ENCODE assay signal across 29 cellular contexts in the genomic region with DNA sequence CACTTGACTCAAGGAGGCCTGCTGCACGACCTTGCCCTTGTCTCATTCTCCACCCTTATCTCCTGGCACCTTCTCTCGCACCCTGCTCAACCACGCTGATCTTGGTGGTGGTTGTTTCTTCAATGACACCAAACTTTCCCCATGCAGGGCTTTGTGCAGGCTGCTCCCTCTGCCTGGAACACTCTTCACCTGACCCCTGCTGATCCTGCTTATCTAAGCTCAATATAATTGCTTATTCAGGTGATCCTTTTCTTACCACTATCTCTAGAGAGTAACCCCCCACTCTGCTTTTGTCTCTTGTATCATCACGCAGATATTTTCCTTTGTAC.
"Had no signal": no experiment of that assay in that cellular context is flagged by ENCODE, and none has a peak within 500 bp of the region (broad histone marks: within the 10 kb centered on the region; RNA-seq: fewer than 3 reads in every experiment).

No MANE protein-coding gene starts in this region.

- H3K27ac Mint-ChIP-seq: immature natural killer cell; memory B cell; mesothelial cell of epicardium; naive B cell; natural killer cell treated with Interleukin-12 subunit alpha and Interleukin-12 subunit beta and Interleukin-15 and Interleukin-18, amount 100 ng/mL, for 72 hours; stimulated activated naive B cell treated with anti-CD40 and anti-IgM and Interleukin-4, amounts not matched to agents 10 μg/mL and 1 μg/mL and 100 μg/mL, for 72 hours; stimulated activated naive CD8-positive, alpha-beta T cell treated with anti-CD3 and anti-CD28 coated beads, Interleukin-15, Interleukin-2, amounts not matched to agents 100 ng/mL and 50 ng/mL, for 24 hours had no signal

- H3K27ac ChIP-seq: dorsolateral prefrontal cortex, esophagus squamous epithelium, ovary, right lobe of liver, thoracic aorta, tibial nerve, upper lobe of left lung had no signal

- ATAC-seq: left lobe of liver; mucosa of descending colon; natural killer cell treated with Interleukin-12 subunit alpha and Interleukin-12 subunit beta and Interleukin-15 and Interleukin-18, amount 100 ng/mL, for 72 hours; right lobe of liver; stimulated activated naive B cell treated with anti-CD40 and anti-IgM and Interleukin-4, amounts not matched to agents 10 μg/mL and 1 μg/mL and 100 μg/mL, for 72 hours had no signal

- H3K4me1 Mint-ChIP-seq: immature natural killer cell; naive B cell; stimulated activated naive B cell treated with anti-CD40 and anti-IgM and Interleukin-4, amounts not matched to agents 10 μg/mL and 1 μg/mL and 100 μg/mL, for 72 hours had no signal

- H3K9me3 Mint-ChIP-seq: immature natural killer cell; memory B cell; mesothelial cell of epicardium; natural killer cell treated with Interleukin-12 subunit alpha and Interleukin-12 subunit beta and Interleukin-15 and Interleukin-18, amount 100 ng/mL, for 72 hours; neural crest cell; stimulated activated naive CD8-positive, alpha-beta T cell treated with anti-CD3 and anti-CD28 coated beads, Interleukin-15, Interleukin-2, amounts not matched to agents 100 ng/mL and 50 ng/mL, for 24 hours had no signal

- H3K4me3 ChIP-seq: dorsolateral prefrontal cortex, esophagus squamous epithelium, lung, mucosa of descending colon, ovary, right lobe of liver, thoracic aorta, tibial nerve, upper lobe of left lung had no signal

- H3K4me1 ChIP-seq: esophagus squamous epithelium, right lobe of liver, tibial nerve, upper lobe of left lung had no signal

- H3K36me3 Mint-ChIP-seq: immature natural killer cell; memory B cell; mesothelial cell of epicardium; naive B cell; natural killer cell treated with Interleukin-12 subunit alpha and Interleukin-12 subunit beta and Interleukin-15 and Interleukin-18, amount 100 ng/mL, for 72 hours; stimulated activated naive B cell treated with anti-CD40 and anti-IgM and Interleukin-4, amounts not matched to agents 10 μg/mL and 1 μg/mL and 100 μg/mL, for 72 hours had no signal

- H3K27me3 ChIP-seq: ovary, right lobe of liver, upper lobe of left lung had no signal

- H3K27me3 Mint-ChIP-seq: stimulated activated naive CD8-positive, alpha-beta T cell treated with anti-CD3 and anti-CD28 coated beads, Interleukin-15, Interleukin-2, amounts not matched to agents 100 ng/mL and 50 ng/mL, for 24 hours had no signal

- H3K9me3 ChIP-seq: esophagus squamous epithelium, mucosa of descending colon, ovary, right lobe of liver, thoracic aorta, tibial nerve, upper lobe of left lung had no signal

- FAIRE-seq: endothelial cell of umbilical vein, keratinocyte, small intestine, urothelium cell line had no signal

- DNase-seq: cortex of kidney; dorsolateral prefrontal cortex; effector CD4-positive, alpha-beta T cell; esophagus squamous epithelium; foreskin melanocyte; hypothalamus; immature natural killer cell; mucosa of descending colon; naive B cell; nucleus accumbens; ovary; small intestine; stimulated activated CD4-positive, alpha-beta T cell treated with anti-CD3 and anti-CD28 coated beads, Interleukin-15, amount 100 ng/mL, for 24 hours; stimulated activated CD4-positive, alpha-beta T cell treated with anti-CD3 and anti-CD28 coated beads, Interleukin-2, amount 100 ng/mL, for 48 hours; stimulated activated naive B cell treated with anti-CD40 and anti-IgM and Interleukin-4, amounts not matched to agents 10 μg/mL and 1 μg/mL and 100 μg/mL, for 72 hours; upper lobe of left lung had no signal

- H3K4me3 Mint-ChIP-seq: immature natural killer cell; memory B cell; mesothelial cell of epicardium; naive B cell; natural killer cell treated with Interleukin-12 subunit alpha and Interleukin-12 subunit beta and Interleukin-15 and Interleukin-18, amount 100 ng/mL, for 72 hours; neural crest cell; stimulated activated naive B cell treated with anti-CD40 and anti-IgM and Interleukin-4, amounts not matched to agents 10 μg/mL and 1 μg/mL and 100 μg/mL, for 72 hours; stimulated activated naive CD8-positive, alpha-beta T cell treated with anti-CD3 and anti-CD28 coated beads, Interleukin-15, Interleukin-2, amounts not matched to agents 100 ng/mL and 50 ng/mL, for 24 hours had no signal

- H3K36me3 ChIP-seq: esophagus squamous epithelium, ovary, right lobe of liver, thoracic aorta, tibial nerve, upper lobe of left lung had no signal
